8 cellular contexts compared by ENCODE assay signal in the genomic region with DNA sequence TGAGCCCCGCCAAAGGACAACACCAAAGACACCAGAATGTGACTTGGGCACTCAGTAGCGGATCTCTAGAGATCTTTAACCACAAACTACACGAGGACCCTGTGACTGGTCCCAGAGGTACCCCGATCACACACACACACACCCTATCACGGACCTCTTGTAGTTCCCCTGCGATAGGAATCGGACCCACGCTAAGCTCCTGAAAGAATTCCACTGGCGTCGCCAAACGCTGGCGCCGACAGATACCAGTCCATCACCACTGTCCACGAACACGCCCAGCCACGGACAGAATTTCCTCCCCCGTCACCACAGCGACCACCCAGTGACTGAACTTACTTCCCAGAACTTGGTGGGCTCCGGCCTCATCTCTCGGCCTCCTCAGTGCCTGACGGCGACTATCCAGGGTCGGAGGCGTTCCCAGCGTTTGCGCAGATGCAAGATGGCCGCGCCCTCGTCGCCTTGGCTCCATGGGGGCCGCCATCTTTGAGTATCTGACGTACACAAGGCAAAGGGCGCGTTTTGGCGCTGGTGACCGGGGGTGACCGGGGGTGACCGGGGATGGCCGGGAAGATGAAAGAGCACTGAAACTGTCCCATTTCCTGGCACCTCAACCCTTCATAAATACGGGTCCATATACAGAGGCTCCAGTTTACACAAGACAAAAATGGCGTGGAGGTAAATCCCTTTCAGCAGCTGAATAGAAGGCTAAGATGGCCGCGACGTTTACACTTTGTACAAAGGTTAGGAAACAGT. TPM values are rescaled to one million over a fixed set of nuclear protein-coding genes. Genes with fewer than 3 reads are reported as not detected.
DNase-seq lines count a peak whose midpoint lies in the region; ATAC-seq and TF ChIP-seq lines count a peak whose summit lies in the region.

TSS of gene ZNF615 (minus strand) at position 407 of the 753 bp plus-strand sequence. CDS start 4,500 bp downstream, outside the sequence.

- DNase-seq in GM12865 (ENCODE audit: low read depth) = peak; percentile 94
- peak; percentile 74 for DNase-seq in NCI-H2029 (lab: John Stamatoyannopoulos, UW)
- peak; percentile 84 for DNase-seq in UCSD-AML1 (lab: John Stamatoyannopoulos, UW; ENCODE audit: unreplicated experiment)
- DNase-seq in iPS DF 6.9 (ENCODE audit: low read depth, low spot score) = peak; percentile 67
- peak; percentile 93 for DNase-seq in sciatic nerve (ENCODE audit: low spot score)
- no peak for DNase-seq in NK-92 treated with Interleukin-12 subunit alpha and Interleukin-12 subunit beta, amount 100 ng/mL, for 24 hours (lab: John Stamatoyannopoulos, UW)

- H3K4me3 ChIP-seq in GM12865 (ENCODE audit: low read depth, low read length) (peak within 1 kb of the TSS; percentile 66), iPS DF 6.9 (ENCODE audit: low read length) (peak within 1 kb of the TSS; percentile 83)

- H3K27me3 Mint-ChIP-seq in brain = peaks cover 14% of the 10 kb centered on the region

- H3K9me3 Mint-ChIP-seq in brain = peaks cover 25 to 45% (median 39%) of the 10 kb centered on the region in 5 experiments

- H3K36me3 ChIP-seq in iPS DF 6.9 (ENCODE audit: control insufficient read depth, insufficient read depth, low read length) = 0 out of 2 replicates have a peak, but pooled peaks cover 2% of the 10 kb centered on the region

- intact Hi-C loops in sciatic nerve (cut with DNase I) = no loop called here

- TF ChIP-seq CTCF in GM12865 (IDR thresholded peaks at IDR 0.05; ENCODE audit: insufficient read depth, low read depth, low read length, missing control alignments) (no peak), brain (conservative IDR thresholded peaks at IDR 0.05) (no peak)

- H3K4me1 Mint-ChIP-seq in brain = peaks cover 30% of the 10 kb centered on the region

- no peaks in the 10 kb centered on the region for H3K9me3 ChIP-seq in iPS DF 6.9 (ENCODE audit: control insufficient read depth, insufficient read depth, low read length)

- H3K4me1 ChIP-seq in iPS DF 6.9 (ENCODE audit: control insufficient read depth, insufficient read depth, low read length) = no peaks in the 10 kb centered on the region

- no peak within 1 kb of the TSS for H3K27ac ChIP-seq in iPS DF 6.9 (ENCODE audit: low read length)

- peaks cover 68% of the 10 kb centered on the region for H3K36me3 Mint-ChIP-seq in brain

- H3K27ac Mint-ChIP-seq in brain = peak within 1 kb of the TSS; percentile 97 to 100 (median 99)

- ATAC-seq in HG02642 (IDR thresholded peaks at IDR 0.05; ENCODE audit: poor library complexity, unreplicated experiment) (peak; percentile 96), sciatic nerve (peak; percentile 100)

- no CpG with 5 or more reads among the region's 44 CpGs for WGBS in iPS DF 6.9 (ENCODE audit: insufficient coverage, insufficient read length)

- H3K4me3 Mint-ChIP-seq in brain = peak within 1 kb of the TSS; percentile 96 to 100 (median 99)

- no peaks in the 10 kb centered on the region for H3K27me3 ChIP-seq in iPS DF 6.9 (ENCODE audit: control insufficient read depth, insufficient read depth, low read length)

RNA-seq across cellular contexts. Expression of gene ZNF615, which starts in this region (rescaled TPM):
- 3.3 TPM for polyA plus RNA-seq in brain (ENCODE audit: insufficient read depth, low read depth, low replicate concordance)
- 18.7 TPM for total RNA-seq in sciatic nerve
